14 cellular contexts compared by ENCODE assay signal in genomic region chr1:207845109-207845508, GRCh38.
DNase-seq lines count a peak whose midpoint lies in the region; ATAC-seq and TF ChIP-seq lines count a peak whose summit lies in the region.
"Had no signal": no experiment of that assay in that cellular context is flagged by ENCODE, and none has a peak within 500 bp of the region (broad histone marks: within the 10 kb centered on the region; RNA-seq: fewer than 3 reads in every experiment).

No MANE protein-coding gene starts in this region.

- TF ChIP-seq EP300 in esophagus muscularis mucosa (IDR thresholded peaks at IDR 0.05): no peak

- no peaks in the 10 kb centered on the region for H3K36me3 Mint-ChIP-seq in nephron progenitor cell (ENCODE audit: low read depth)

- 71% methylated on average over 6 of the region's 6 CpGs for WGBS in esophagus muscularis mucosa

- ATAC-seq in Right ventricle myocardium inferior (peak; percentile 58), HG02623 (IDR thresholded peaks at IDR 0.05; ENCODE audit: unreplicated experiment) (no peak)

- H3K9me3 Mint-ChIP-seq in nephron progenitor cell: no peaks in the 10 kb centered on the region

- no peak for TF ChIP-seq CTCF in esophagus muscularis mucosa (IDR thresholded peaks at IDR 0.05)
- TF ChIP-seq CTCF in nephron progenitor cell (IDR thresholded peaks at IDR 0.05): no peak
- no peak for TF ChIP-seq CTCF in uterus (IDR thresholded peaks at IDR 0.05)
- no peak for TF ChIP-seq CTCF in GM10248 (IDR thresholded peaks at IDR 0.05; ENCODE audit: control extremely low read depth, extremely low read depth, low read depth, missing control alignments)

- H3K27me3 Mint-ChIP-seq in nephron progenitor cell (ENCODE audit: low read depth, poor library complexity): peaks cover 17% of the 10 kb centered on the region
- H3K27me3 Mint-ChIP-seq: activated naive CD8-positive, alpha-beta T cell had no signal

- H3K4me3 ChIP-seq in esophagus muscularis mucosa (no peak overlapping the region), uterus (no peak overlapping the region)

- peaks cover 53% of the 10 kb centered on the region for H3K4me1 Mint-ChIP-seq in nephron progenitor cell

- intact Hi-C loops in Right ventricle myocardium inferior (cut with DNase I) (no loop called here), cardiac septum (cut with DNase I) (no loop called here), esophagus muscularis mucosa (cut with DNase I) (no loop called here), uterus (cut with DNase I; ENCODE audit: low total_unique reads) (no loop called here)

- peak overlapping the region; percentile 36 for H3K27ac Mint-ChIP-seq in nephron progenitor cell

- TF ChIP-seq POLR2A in esophagus muscularis mucosa (IDR thresholded peaks at IDR 0.05; ENCODE audit: low read depth): no peak
- no peak for TF ChIP-seq POLR2A in uterus (IDR thresholded peaks at IDR 0.05)

- H3K4me3 Mint-ChIP-seq in nephron progenitor cell: no peak overlapping the region
- H3K4me3 Mint-ChIP-seq: activated naive CD8-positive, alpha-beta T cell had no signal

- CTCF ChIA-PET in GM10248 (lab: Yijun Ruan, JAX): interaction anchor here (1.5 kb wide), 1 partner anchor 17 kb away, joined by 5 read pairs; no protein-coding TSS in a partner anchor

- H3K36me3 ChIP-seq in esophagus muscularis mucosa (peaks cover 0 to 9% (median 2%) of the 10 kb centered on the region in 4 donors), uterus (no peaks in the 10 kb centered on the region)

- H3K9me3 ChIP-seq in esophagus muscularis mucosa (no peaks in the 10 kb centered on the region), uterus (no peaks in the 10 kb centered on the region)

- peaks cover 66 to 97% (median 87%) of the 10 kb centered on the region in 4 donors for H3K4me1 ChIP-seq in esophagus muscularis mucosa
- peaks cover 3 to 5% of the 10 kb centered on the region in 2 donors for H3K4me1 ChIP-seq in uterus

- POLR2A ChIA-PET in GM10248 (lab: Yijun Ruan, JAX): no interaction called here

- DNase-seq in Right ventricle myocardium inferior (ENCODE audit: missing footprints) (no peak), cardiac septum (ENCODE audit: low spot score) (no peak), esophagus muscularis mucosa (ENCODE audit: extremely low spot score) (no peak), nephron progenitor cell (no peak), uterus (no peak), D341Med (ENCODE audit: low spot score) (no peak), GM10248 (ENCODE audit: extremely low spot score) (no peak)
- DNase-seq: NCI-H187 treated with DMSO at 0.1 percent for 48 hours; NCI-H510A treated with DMSO at 0.1 percent for 48 hours; retina; stimulated activated CD8-positive, alpha-beta memory T cell treated with anti-CD3 and anti-CD28 coated beads, Interleukin-4, amount 100 ng/mL, for 48 hours; trophoblast cell had no signal

- H3K27me3 ChIP-seq in esophagus muscularis mucosa (no peaks in the 10 kb centered on the region), uterus (no peaks in the 10 kb centered on the region)

- H3K27ac ChIP-seq in esophagus muscularis mucosa (replicated peaks in 1 of 4) (peak overlapping the region in 3 of 4 donors; percentile 15 to 51 (median 43)), uterus (peak overlapping the region; percentile 33 to 38)
